Comparison of ENCODE assay signal across 8 cellular contexts in genomic region chr6:26473429-26473757, GRCh38. TPM values are rescaled to one million over a fixed set of nuclear protein-coding genes. Genes with fewer than 3 reads are reported as not detected.
DNase-seq lines count a peak whose midpoint lies in the region; ATAC-seq and TF ChIP-seq lines count a peak whose summit lies in the region.

No MANE protein-coding gene starts in this region.

- TF ChIP-seq POLR2A in gastroesophageal sphincter (IDR thresholded peaks at IDR 0.05) (no peak), spleen (IDR thresholded peaks at IDR 0.05) (no peak)

- H3K4me3 ChIP-seq in HEK293 (ENCODE audit: low read depth, low read length) (peak overlapping the region; percentile 45), gastroesophageal sphincter (peak overlapping the region; percentile 48 to 91), spleen (peak overlapping the region in 6 of 8 donors; percentile 24 to 68 (median 39))

- POLR2A ChIA-PET in HEK293 (lab: Yijun Ruan, JAX) (interaction anchor here (1.0 to 1.9 kb wide), 6 partner anchors 9 to 257 kb away, joined by 4 to 6 read pairs (median 4); partner anchors contain the start of gene BTN2A1), WTC11 (lab: Charles Lee) (interaction anchor here (1.2 to 1.7 kb wide), 2 partner anchors 60 to 64 kb away, joined by 3 to 6 read pairs; partner anchors contain the start of gene HMGN4)

- DNase-seq in WTC11 (ENCODE audit: low spot score) (no peak), spleen (no peak), NCI-H1105 treated with DMSO at 0.1 percent for 48 hours (lab: John Stamatoyannopoulos, UW) (no peak), putamen (ENCODE audit: low spot score) (no peak)

- peaks cover 22% of the 10 kb centered on the region for H3K9me3 Mint-ChIP-seq in WTC11

- peaks cover 0 to 9% of the 10 kb centered on the region in 2 experiments; a peak in 1 of 3 replicates for H3K36me3 ChIP-seq in HEK293 (ENCODE audit: control insufficient read depth in 2 of 2, insufficient read depth in 1 of 2, low read length in 2 of 2)
- H3K36me3 ChIP-seq in gastroesophageal sphincter: peaks cover 0 to 21% of the 10 kb centered on the region in 2 donors
- H3K36me3 ChIP-seq in spleen: peaks cover 0 to 24% (median 18%) of the 10 kb centered on the region in 6 donors

- TF ChIP-seq CTCF in HEK293 (tag by site-specific recombination; IDR thresholded peaks at IDR 0.05) (no peak), WTC11 (IDR thresholded peaks at IDR 0.05) (no peak), gastroesophageal sphincter (IDR thresholded peaks at IDR 0.05) (no peak), spleen (IDR thresholded peaks at IDR 0.05 in 8 of 11, conservative IDR thresholded peaks at IDR 0.05 in 3 of 11) (no peak)

- no peak for TF ChIP-seq EP300 in gastroesophageal sphincter (IDR thresholded peaks at IDR 0.05)

- H3K27me3 ChIP-seq in gastroesophageal sphincter (no peaks in the 10 kb centered on the region), spleen (replicated peaks in 1 of 7) (no peaks in the 10 kb centered on the region)

- H3K9me3 ChIP-seq in HEK293 (ENCODE audit: control insufficient read depth, insufficient read depth, low read depth, low read length) (no peaks in the 10 kb centered on the region), gastroesophageal sphincter (peaks cover 0 to 6% (median 0%) of the 10 kb centered on the region in 3 donors), spleen (peaks cover 0 to 14% (median 12%) of the 10 kb centered on the region in 8 donors)

- peaks cover 33% of the 10 kb centered on the region for H3K4me1 Mint-ChIP-seq in WTC11

- H3K27me3 Mint-ChIP-seq in WTC11 (ENCODE audit: low read depth): no peaks in the 10 kb centered on the region

- peak overlapping the region; percentile 76; the same call in 1 of the 2 replicates for H3K27ac ChIP-seq in HEK293 (ENCODE audit: extremely low read depth, low read depth, low read length)
- H3K27ac ChIP-seq in gastroesophageal sphincter: peak overlapping the region; percentile 86 to 99 (median 90)
- peak overlapping the region; percentile 93 to 99 (median 96) for H3K27ac ChIP-seq in spleen

- intact Hi-C loops in spleen (cut with DNase I; ENCODE audit: low total_unique reads): no loop called here

- H3K27ac Mint-ChIP-seq in WTC11: peak overlapping the region; percentile 98

- WGBS in gastroesophageal sphincter (ENCODE audit: low coverage in 1 of 2), 2 donors: 50 to 52% methylated on average over 1 of the region's 1 CpG
- 76 to 93% (median 85%) methylated on average over 1 of the region's 1 CpG for WGBS in spleen, 5 donors

- peak overlapping the region; percentile 59 for H3K4me3 Mint-ChIP-seq in WTC11

- H3K4me1 ChIP-seq in HEK293 (ENCODE audit: control insufficient read depth, insufficient read depth, low read length) (peaks cover 8% of the 10 kb centered on the region), gastroesophageal sphincter (peaks cover 0 to 32% (median 6%) of the 10 kb centered on the region in 3 donors), spleen (peaks cover 24 to 61% (median 49%) of the 10 kb centered on the region in 6 donors)

- peaks cover 19% of the 10 kb centered on the region for H3K36me3 Mint-ChIP-seq in WTC11

- ATAC-seq in WTC11: no peak
- no peak for ATAC-seq in gastroesophageal sphincter
- no peak for ATAC-seq in HG03457 (IDR thresholded peaks at IDR 0.05; ENCODE audit: unreplicated experiment)
- no peak for ATAC-seq in HG03159 (IDR thresholded peaks at IDR 0.05; ENCODE audit: unreplicated experiment)

- CTCF ChIA-PET in HEK293 (lab: Yijun Ruan, JAX) (interaction anchor here (0.9 to 1.5 kb wide), 4 partner anchors 9 to 132 kb away, joined by 4 to 8 read pairs (median 6); no protein-coding TSS in a partner anchor), WTC11 (lab: Charles Lee) (interaction anchor here (1.3 to 1.4 kb wide), 2 partner anchors 122 to 132 kb away, joined by 4 to 10 read pairs; no protein-coding TSS in a partner anchor)

TF ChIP-seq in HEK293, 187 proteins besides CTCF, POLR2A, EP300 and RAD21:
- TF ChIP-seq, protein P1, sequence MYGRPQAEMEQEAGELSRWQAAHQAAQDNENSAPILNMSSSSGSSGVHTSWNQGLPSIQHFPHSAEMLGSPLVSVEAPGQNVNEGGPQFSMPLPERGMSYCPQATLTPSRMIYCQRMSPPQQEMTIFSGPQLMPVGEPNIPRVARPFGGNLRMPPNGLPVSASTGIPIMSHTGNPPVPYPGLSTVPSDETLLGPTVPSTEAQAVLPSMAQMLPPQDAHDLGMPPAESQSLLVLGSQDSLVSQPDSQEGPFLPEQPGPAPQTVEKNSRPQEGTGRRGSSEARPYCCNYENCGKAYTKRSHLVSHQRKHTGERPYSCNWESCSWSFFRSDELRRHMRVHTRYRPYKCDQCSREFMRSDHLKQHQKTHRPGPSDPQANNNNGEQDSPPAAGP (tag by site-specific recombination; IDR thresholded peaks at IDR 0.05): 0 out of 2 replicates have a peak, but pooled peaks have one; percentile 36
- TF ChIP-seq ZBTB44 (tag by site-specific recombination; IDR thresholded peaks at IDR 0.05) (no peak), GLIS2 (tag by site-specific recombination; IDR thresholded peaks at IDR 0.05) (no peak)

TF ChIP-seq in WTC11, 78 proteins besides CTCF, POLR2A, EP300 and RAD21:
- no peak for TF ChIP-seq GRHL2 (CRISPR knock-in tag; IDR thresholded peaks at IDR 0.05; ENCODE audit: insufficient replicate concordance, severe bottlenecking)
- no peak for TF ChIP-seq ZSCAN18 (CRISPR knock-in tag; IDR thresholded peaks at IDR 0.05)
- TF ChIP-seq SP1 (CRISPR knock-in tag; conservative IDR thresholded peaks at IDR 0.05): no peak
- TF ChIP-seq TEAD1 (CRISPR knock-in tag; IDR thresholded peaks at IDR 0.05): no peak
- no peak for TF ChIP-seq HMGA2 (CRISPR knock-in tag; IDR thresholded peaks at IDR 0.05)
- no peak for TF ChIP-seq ZNF416 (CRISPR knock-in tag; IDR thresholded peaks at IDR 0.05)
- TF ChIP-seq, protein P2, sequence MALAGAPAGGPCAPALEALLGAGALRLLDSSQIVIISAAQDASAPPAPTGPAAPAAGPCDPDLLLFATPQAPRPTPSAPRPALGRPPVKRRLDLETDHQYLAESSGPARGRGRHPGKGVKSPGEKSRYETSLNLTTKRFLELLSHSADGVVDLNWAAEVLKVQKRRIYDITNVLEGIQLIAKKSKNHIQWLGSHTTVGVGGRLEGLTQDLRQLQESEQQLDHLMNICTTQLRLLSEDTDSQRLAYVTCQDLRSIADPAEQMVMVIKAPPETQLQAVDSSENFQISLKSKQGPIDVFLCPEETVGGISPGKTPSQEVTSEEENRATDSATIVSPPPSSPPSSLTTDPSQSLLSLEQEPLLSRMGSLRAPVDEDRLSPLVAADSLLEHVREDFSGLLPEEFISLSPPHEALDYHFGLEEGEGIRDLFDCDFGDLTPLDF (CRISPR knock-in tag; IDR thresholded peaks at IDR 0.05): no peak
- no peak for TF ChIP-seq MAX (CRISPR knock-in tag; IDR thresholded peaks at IDR 0.05)
- TF ChIP-seq ETV6 (CRISPR knock-in tag; IDR thresholded peaks at IDR 0.05): no peak
- no peak for TF ChIP-seq IRF1 (CRISPR knock-in tag; IDR thresholded peaks at IDR 0.05)
- TF ChIP-seq ZNF317 (CRISPR knock-in tag; IDR thresholded peaks at IDR 0.05; ENCODE audit: borderline replicate concordance, low read depth): no peak
- no peak for TF ChIP-seq ZNF263 (CRISPR knock-in tag; IDR thresholded peaks at IDR 0.05; ENCODE audit: low read depth)
- TF ChIP-seq, protein P3, sequence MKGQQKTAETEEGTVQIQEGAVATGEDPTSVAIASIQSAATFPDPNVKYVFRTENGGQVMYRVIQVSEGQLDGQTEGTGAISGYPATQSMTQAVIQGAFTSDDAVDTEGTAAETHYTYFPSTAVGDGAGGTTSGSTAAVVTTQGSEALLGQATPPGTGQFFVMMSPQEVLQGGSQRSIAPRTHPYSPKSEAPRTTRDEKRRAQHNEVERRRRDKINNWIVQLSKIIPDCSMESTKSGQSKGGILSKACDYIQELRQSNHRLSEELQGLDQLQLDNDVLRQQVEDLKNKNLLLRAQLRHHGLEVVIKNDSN (CRISPR knock-in tag; IDR thresholded peaks at IDR 0.05): no peak

RNA-seq across cellular contexts. Expression of gene BTN2A1, which starts 15.6 kb away (rescaled TPM):
- total RNA-seq in WTC11 (2021) (9.3 to 9.9 TPM (median 9.5 TPM) in 3 replicates), gastroesophageal sphincter (10 to 100 TPM; 14.7 to 23.9 (median 18.2) TPM), spleen (10 to 100 TPM; 31.7 to 50.8 (median 41.4) TPM)
- 10 to 100 TPM; 17.0 to 31.4 (median 29.8) TPM for polyA plus RNA-seq in spleen

RNA-seq across cellular contexts. Expression of gene BTN1A1, which starts 26.7 kb away (rescaled TPM):
- total RNA-seq in WTC11 (2021) (0.14 to 0.15 TPM in 2 of 3 replicates, not detected in the other), gastroesophageal sphincter (not detected), spleen (1 to 10 TPM in 1 of 7 donors, under 1 TPM in 6; 0.23 to 1.1 (median 0.32) TPM)
- under 1 TPM; 0.33 to 0.58 (median 0.39) TPM for polyA plus RNA-seq in spleen

RNA-seq across cellular contexts. Expression of gene BTN3A3, which starts 33.1 kb away (rescaled TPM):
- 4.3 to 4.5 TPM (median 4.5 TPM) in 3 replicates for total RNA-seq in WTC11 (2021)
- total RNA-seq in gastroesophageal sphincter: 10 to 100 TPM in 2 of 4 donors, 1 to 10 TPM in 2; 5.0 to 13.4 (median 8.2) TPM
- total RNA-seq in spleen: 100 to 1,000 TPM in 2 of 7 donors, 10 to 100 TPM in 5; 82.8 to 128 (median 89.5) TPM
- polyA plus RNA-seq in spleen: 10 to 100 TPM; 20.0 to 26.8 (median 22.3) TPM

Comparison
In these comparisons a context has a peak if more than half of its experiments do, and no peak if none do; other contexts are left out.
1. RNA of gene BTN3A3, which starts 33.1 kb away (total RNA-seq): 82.8 to 128 TPM in spleen; 5.0 to 13.4 TPM in gastroesophageal sphincter and 4.3 to 4.5 TPM in WTC11; every median in the first group is over 4 times any median in the second.
2. Peak in every context shown above with its lines, with median percentiles within 50 percentile points of each other: H3K27ac ChIP-seq and H3K4me3 ChIP-seq.